8 cellular contexts compared by ENCODE assay signal in the genomic region with DNA sequence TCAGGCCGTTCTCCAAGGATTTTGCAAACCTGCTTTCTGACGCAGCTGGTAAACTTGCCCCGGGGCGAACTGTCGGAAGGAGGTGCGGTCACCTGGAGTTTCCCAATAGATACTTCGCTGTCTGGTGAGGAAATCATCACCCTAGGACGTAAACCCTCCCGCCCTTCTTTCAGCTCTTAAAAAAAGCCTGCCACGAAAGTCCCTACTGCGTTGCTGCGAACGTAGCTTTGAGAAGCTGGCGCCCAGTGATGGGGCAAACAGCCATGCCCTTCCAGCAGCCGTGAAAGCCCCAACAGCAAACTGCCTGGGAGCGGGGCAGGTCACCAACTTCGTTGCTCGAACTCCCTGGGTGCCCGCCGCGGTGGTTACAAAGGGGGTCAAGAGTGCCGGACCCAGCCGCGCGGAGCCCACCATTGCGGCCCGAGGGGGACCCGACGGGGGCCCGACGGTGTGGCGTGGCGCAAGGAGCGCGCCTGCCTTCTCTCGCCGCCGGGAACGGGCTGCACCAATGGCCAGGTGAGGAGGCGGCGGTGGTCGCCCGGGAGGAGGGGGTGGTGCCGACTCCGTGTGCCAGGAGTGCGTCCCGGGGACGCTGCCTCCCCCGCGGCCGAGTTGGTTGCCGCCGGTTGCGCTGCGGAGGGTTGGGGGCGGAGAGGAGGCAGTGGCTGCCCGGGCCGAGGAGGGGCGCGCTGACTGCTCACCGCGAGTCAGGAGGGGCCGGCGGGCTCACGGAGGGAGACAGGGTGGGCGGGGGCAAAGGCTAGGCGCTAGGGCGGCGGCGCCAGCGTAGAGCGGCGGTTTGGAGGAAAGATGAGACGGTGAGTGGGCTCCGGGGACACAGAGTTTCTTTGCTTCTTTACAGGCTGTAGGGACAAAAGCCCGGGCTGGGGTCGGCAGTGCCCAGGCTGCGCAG. TPM values are rescaled to one million over a fixed set of nuclear protein-coding genes. Genes with fewer than 3 reads are reported as not detected.
DNase-seq lines count a peak whose midpoint lies in the region; ATAC-seq and TF ChIP-seq lines count a peak whose summit lies in the region.

A gene (plus strand): TSS at position 205 of the 913 bp plus-strand sequence. CDS start 24,813 bp downstream, outside the sequence.

- peak; percentile 96 for DNase-seq in Daoy (ENCODE audit: low read depth)
- DNase-seq in NT2/D1 (ENCODE audit: low read depth, low spot score): peak; percentile 81
- peak; percentile 72 to 75 for DNase-seq in activated T-cell treated with anti-CD3 and anti-CD28 coated beads, Interleukin-2, amount 50 U/mL, for 72 hours
- DNase-seq in esophagus muscularis mucosa (ENCODE audit: extremely low spot score): no peak
- DNase-seq in natural killer cell: peak; percentile 71

- H3K9me3 ChIP-seq in NT2/D1 (ENCODE audit: insufficient read depth, low read length) (no peaks in the 10 kb centered on the region), esophagus muscularis mucosa (no peaks in the 10 kb centered on the region), subcutaneous abdominal adipose tissue (ENCODE audit: control insufficient read depth in 5 of 5, low read length in 5 of 5) (no peaks in the 10 kb centered on the region)

- peak within 1 kb of the TSS; percentile 25 for H3K27ac Mint-ChIP-seq in activated T-cell treated with anti-CD3 and anti-CD28 coated beads, Interleukin-2, amount 50 U/mL, for 72 hours
- H3K27ac Mint-ChIP-seq in natural killer cell: peak within 1 kb of the TSS; percentile 93 to 97

- H3K4me3 Mint-ChIP-seq in activated T-cell treated with anti-CD3 and anti-CD28 coated beads, Interleukin-2, amount 50 U/mL, for 72 hours: peak within 1 kb of the TSS; percentile 91 to 93
- H3K4me3 Mint-ChIP-seq in natural killer cell: peak within 1 kb of the TSS; percentile 93

- peak; percentile 11 for TF ChIP-seq POLR2A in esophagus muscularis mucosa (IDR thresholded peaks at IDR 0.05; ENCODE audit: low read depth)

- ATAC-seq in HG02885 (IDR thresholded peaks at IDR 0.05; ENCODE audit: poor library complexity, unreplicated experiment) (peak; percentile 21), natural killer cell (peak; percentile 76 to 86 (median 77)), GM21576 (IDR thresholded peaks at IDR 0.05; ENCODE audit: unreplicated experiment) (no peak)
- ATAC-seq in activated T-cell treated with anti-CD3 and anti-CD28 coated beads, Interleukin-2, amount 50 U/mL, for 72 hours (replicated peaks in 1 of 2): peak; percentile 89 to 91

- H3K27me3 ChIP-seq in NT2/D1 (ENCODE audit: insufficient read depth, insufficient read length) (peaks cover 46% of the 10 kb centered on the region), esophagus muscularis mucosa (no peaks in the 10 kb centered on the region), subcutaneous abdominal adipose tissue (ENCODE audit: control insufficient read depth in 5 of 5, insufficient read depth in 4 of 5, low read length in 5 of 5) (no peaks in the 10 kb centered on the region)

- TF ChIP-seq CTCF in esophagus muscularis mucosa (IDR thresholded peaks at IDR 0.05): peak in 1 of 3 experiments; percentile 7
- no peak for TF ChIP-seq CTCF in natural killer cell (IDR thresholded peaks at IDR 0.05)

- no peaks in the 10 kb centered on the region for H3K9me3 Mint-ChIP-seq in activated T-cell treated with anti-CD3 and anti-CD28 coated beads, Interleukin-2, amount 50 U/mL, for 72 hours
- H3K9me3 Mint-ChIP-seq in natural killer cell: no peaks in the 10 kb centered on the region

- under 1% methylated on average over 26 of the region's 78 CpGs for WGBS in esophagus muscularis mucosa

- H3K4me1 Mint-ChIP-seq in activated T-cell treated with anti-CD3 and anti-CD28 coated beads, Interleukin-2, amount 50 U/mL, for 72 hours (ENCODE audit: low read depth): peaks cover 10% of the 10 kb centered on the region
- peaks cover 44 to 48% of the 10 kb centered on the region in 2 donors for H3K4me1 Mint-ChIP-seq in natural killer cell

- peak; percentile 13 for TF ChIP-seq EP300 in esophagus muscularis mucosa (IDR thresholded peaks at IDR 0.05)

- H3K27me3 Mint-ChIP-seq in activated T-cell treated with anti-CD3 and anti-CD28 coated beads, Interleukin-2, amount 50 U/mL, for 72 hours (ENCODE audit: low read depth): peaks cover 52% of the 10 kb centered on the region
- peaks cover 0 to 3% of the 10 kb centered on the region in 2 donors for H3K27me3 Mint-ChIP-seq in natural killer cell (ENCODE audit: low read depth in 2 of 2)

- H3K27ac ChIP-seq in esophagus muscularis mucosa (replicated peaks in 1 of 4) (peak within 1 kb of the TSS; percentile 98 to 99 (median 98)), subcutaneous abdominal adipose tissue (ENCODE audit: low read depth, low read length) (peak within 1 kb of the TSS; percentile 96)

- no peaks in the 10 kb centered on the region for H3K36me3 Mint-ChIP-seq in activated T-cell treated with anti-CD3 and anti-CD28 coated beads, Interleukin-2, amount 50 U/mL, for 72 hours (ENCODE audit: insufficient read depth in 2 of 2)
- H3K36me3 Mint-ChIP-seq in natural killer cell: no peaks in the 10 kb centered on the region

- intact Hi-C loops in esophagus muscularis mucosa (cut with DNase I) (no loop called here), natural killer cell (cut with micrococcal nuclease) (loop anchor here (1.0 kb wide), 1 partner anchor 142 kb away; no protein-coding TSS in a partner anchor)

- H3K4me3 ChIP-seq in NT2/D1 (ENCODE audit: insufficient read length, low read depth) (peak within 1 kb of the TSS; percentile 64), esophagus muscularis mucosa (peak within 1 kb of the TSS; percentile 83 to 96 (median 86)), subcutaneous abdominal adipose tissue (ENCODE audit: low read depth in 1 of 5, low read length in 5 of 5) (peak within 1 kb of the TSS; percentile 88 to 99 (median 94))

- H3K4me1 ChIP-seq in NT2/D1 (ENCODE audit: insufficient read depth, insufficient read length) (no peaks in the 10 kb centered on the region), esophagus muscularis mucosa (peaks cover 30 to 50% (median 43%) of the 10 kb centered on the region in 4 donors), subcutaneous abdominal adipose tissue (ENCODE audit: control insufficient read depth in 5 of 5, insufficient read depth in 5 of 5, low read length in 5 of 5) (peaks cover 0 to 55% (median 46%) of the 10 kb centered on the region in 5 donors)

- peak within 1 kb of the TSS; percentile 84 for H3K9ac ChIP-seq in NT2/D1 (ENCODE audit: insufficient read length, low read depth)
- H3K9ac ChIP-seq in subcutaneous abdominal adipose tissue (ENCODE audit: low read length in 5 of 5): peak within 1 kb of the TSS; percentile 83 to 98 (median 95)

- H3K36me3 ChIP-seq in NT2/D1 (ENCODE audit: insufficient read depth, insufficient read length, low read length): no peaks in the 10 kb centered on the region
- no peaks in the 10 kb centered on the region for H3K36me3 ChIP-seq in esophagus muscularis mucosa
- no peaks in the 10 kb centered on the region for H3K36me3 ChIP-seq in subcutaneous abdominal adipose tissue (ENCODE audit: control insufficient read depth in 5 of 5, insufficient read depth in 5 of 5, low read length in 5 of 5)

RNA-seq across cellular contexts. Expression of the gene that starts here (rescaled TPM):
- total RNA-seq in Daoy (2014; rRNA removed; shearing (Covaris generic)): 73.2 and 79.5 TPM in 2 replicates
- 1 to 10 TPM; 1.1 to 2.5 TPM for total RNA-seq in activated T-cell treated with anti-CD3 and anti-CD28 coated beads, Interleukin-2, amount 50 U/mL, for 72 hours
- total RNA-seq in esophagus muscularis mucosa (100 to 1,000 TPM in 2 of 4 donors, 10 to 100 TPM in 2; 63.6 to 154 (median 107) TPM), natural killer cell (10 to 100 TPM; 63.3 to 93.4 (median 64.0) TPM)

Comparison
In these comparisons a context has a peak if more than half of its experiments do, and no peak if none do; other contexts are left out.
1. RNA of the gene that starts here (total RNA-seq): 63.6 to 154 TPM in esophagus muscularis mucosa, 73.2 to 79.5 TPM in Daoy and 63.3 to 93.4 TPM in natural killer cell; 1.1 to 2.5 TPM in activated T-cell treated with anti-CD3 and anti-CD28 coated beads, Interleukin-2, amount 50 U/mL, for 72 hours; every median in the first group is over 10 times any median in the second.
2. Peak in every context shown above with its lines, with median percentiles within 50 percentile points of each other: H3K4me3 ChIP-seq.